11 cellular contexts compared by ENCODE assay signal in the genomic region with DNA sequence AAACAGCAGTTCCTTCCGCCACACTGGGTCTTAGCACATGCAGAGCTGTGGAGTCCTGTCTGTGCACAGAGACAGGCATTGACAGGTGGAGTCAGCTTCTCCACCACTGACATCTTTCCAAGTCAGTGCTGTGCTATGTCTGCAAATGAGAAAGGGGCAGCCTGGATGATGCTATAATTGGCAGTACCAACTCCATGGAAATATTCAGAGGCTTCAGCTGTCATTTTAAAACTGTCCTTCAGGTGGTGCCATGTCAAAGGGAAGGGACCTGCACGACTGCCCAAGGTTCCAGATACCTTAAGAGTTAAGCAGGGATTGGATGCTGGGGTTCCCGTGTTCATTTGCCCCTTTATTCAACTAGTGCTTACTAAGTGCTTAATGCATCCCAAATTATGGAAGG.
DNase-seq lines count a peak whose midpoint lies in the region; ATAC-seq and TF ChIP-seq lines count a peak whose summit lies in the region.
"Had no signal": no experiment of that assay in that cellular context is flagged by ENCODE, and none has a peak within 500 bp of the region (broad histone marks: within the 10 kb centered on the region; RNA-seq: fewer than 3 reads in every experiment).

No MANE protein-coding gene starts in this region.

- no peak overlapping the region for H2BK5ac ChIP-seq in mesendoderm (ENCODE audit: low read length)

- H3K23ac ChIP-seq in mesendoderm (ENCODE audit: low read length) = no peak overlapping the region

- no peak overlapping the region for H3K27ac Mint-ChIP-seq in WTC11

- H3K27ac ChIP-seq in mesendoderm (ENCODE audit: low read depth, low read length) = no peak overlapping the region
- H3K27ac ChIP-seq in sigmoid colon = no peak overlapping the region
- H3K27ac ChIP-seq: left lung, thyroid gland had no signal

- no peak overlapping the region for H4K5ac ChIP-seq in mesendoderm (ENCODE audit: low read length)

- H2AK5ac ChIP-seq in mesendoderm (ENCODE audit: low read length) = no peak overlapping the region

- intact Hi-C loops in sigmoid colon (cut with DNase I) = no loop called here

- ATAC-seq in WTC11 (peak; percentile 61), GM19463 (IDR thresholded peaks at IDR 0.05; ENCODE audit: unreplicated experiment) (no peak), HG03280 (IDR thresholded peaks at IDR 0.05; ENCODE audit: unreplicated experiment) (no peak), GM19351 (IDR thresholded peaks at IDR 0.05; ENCODE audit: unreplicated experiment) (no peak)
- ATAC-seq: left lung had no signal

- no peak overlapping the region for H3K56ac ChIP-seq in mesendoderm (ENCODE audit: low read length)

- no peak overlapping the region for H3K18ac ChIP-seq in mesendoderm (ENCODE audit: low read length)

- TF ChIP-seq EP300 in sigmoid colon (IDR thresholded peaks at IDR 0.05) = no peak

- H3K4me2 ChIP-seq in mesendoderm (ENCODE audit: low read length) = no peak overlapping the region

- DNase-seq in GDM1 (lab: John Stamatoyannopoulos, UW) (peak; percentile 15), WTC11 (ENCODE audit: low spot score) (no peak), mesendoderm (peak; percentile 35), sigmoid colon (no peak)
- peak; percentile 28 for DNase-seq in Jurkat, Clone E6-1 (ENCODE audit: low read depth, low spot score)
- DNase-seq: left lung, NCI-H510A, thyroid gland had no signal

- H3K27me3 Mint-ChIP-seq in WTC11 (ENCODE audit: low read depth) = peaks cover 5% of the 10 kb centered on the region; the same call in 1 of the 2 replicates

- no peaks in the 10 kb centered on the region for H3K79me1 ChIP-seq in mesendoderm (ENCODE audit: low read length)

- H3K4me3 ChIP-seq in Jurkat, Clone E6-1 (ENCODE audit: low read length) = no peak overlapping the region
- H3K4me3 ChIP-seq in mesendoderm (ENCODE audit: low read length) (no peak overlapping the region), sigmoid colon (no peak overlapping the region)
- H3K4me3 ChIP-seq: left lung, thyroid gland had no signal

- no peak for TF ChIP-seq CTCF in WTC11 (IDR thresholded peaks at IDR 0.05)
- no peak for TF ChIP-seq CTCF in sigmoid colon (IDR thresholded peaks at IDR 0.05)

- no peak overlapping the region for H2BK120ac ChIP-seq in mesendoderm (ENCODE audit: low read depth, low read length)

- CTCF ChIA-PET in WTC11 (lab: Charles Lee) = interaction anchor here (0.6 to 2.0 kb wide), 5 partner anchors 10 to 572 kb away, joined by 3 to 9 read pairs (median 3); no protein-coding TSS in a partner anchor

- H3K36me3 Mint-ChIP-seq in WTC11 = peaks cover 53% of the 10 kb centered on the region

- no peaks in the 10 kb centered on the region for H3K79me2 ChIP-seq in mesendoderm (ENCODE audit: control insufficient read depth, insufficient read depth, low read length)

- no peak overlapping the region for H3K9ac ChIP-seq in mesendoderm (ENCODE audit: low read length)

- no CpG with 5 or more reads among the region's 3 CpGs for whole genome bisulfite sequencing in mesendoderm (ENCODE audit: extremely low coverage, insufficient coverage, low lambda C conversion rate)
- 72 to 78% methylated on average over 3 of the region's 3 CpGs for WGBS in sigmoid colon, 2 donors

- H3K9me3 Mint-ChIP-seq in WTC11 = peaks cover 32% of the 10 kb centered on the region

- no peak overlapping the region for H4K8ac ChIP-seq in mesendoderm (ENCODE audit: low read depth, low read length)

- no peak overlapping the region for H3K4ac ChIP-seq in mesendoderm (ENCODE audit: low read depth, low read length)

- H3K4me1 ChIP-seq in mesendoderm (ENCODE audit: control insufficient read depth, low read depth, low read length) (no peaks in the 10 kb centered on the region), sigmoid colon (no peaks in the 10 kb centered on the region)
- H3K4me1 ChIP-seq: left lung, thyroid gland had no signal

- TF ChIP-seq POLR2A in sigmoid colon (IDR thresholded peaks at IDR 0.05) = no peak

- POLR2A ChIA-PET in WTC11 (lab: Charles Lee) = no interaction called here

- no peak overlapping the region for H3K4me3 Mint-ChIP-seq in WTC11

- no peak overlapping the region for H2BK15ac ChIP-seq in mesendoderm (replicated peaks; ENCODE audit: low read depth)

- H3K36me3 ChIP-seq in mesendoderm (ENCODE audit: control insufficient read depth, insufficient read depth, low read length) (no peaks in the 10 kb centered on the region), sigmoid colon (no peaks in the 10 kb centered on the region)
- H3K36me3 ChIP-seq: left lung, thyroid gland had no signal

- peaks cover 11% of the 10 kb centered on the region for H3K4me1 Mint-ChIP-seq in WTC11

- no peaks in the 10 kb centered on the region for H3K27me3 ChIP-seq in mesendoderm (ENCODE audit: insufficient read depth, low read length, poor library complexity)
- no peaks in the 10 kb centered on the region for H3K27me3 ChIP-seq in sigmoid colon
- H3K27me3 ChIP-seq: thyroid gland had no signal

- H3K9me3 ChIP-seq in sigmoid colon = peaks cover 0 to 3% (median 0%) of the 10 kb centered on the region in 4 donors
- H3K9me3 ChIP-seq: left lung, thyroid gland had no signal

TF ChIP-seq in WTC11, 78 proteins besides CTCF, POLR2A, EP300 and RAD21:
- TF ChIP-seq, protein P1, sequence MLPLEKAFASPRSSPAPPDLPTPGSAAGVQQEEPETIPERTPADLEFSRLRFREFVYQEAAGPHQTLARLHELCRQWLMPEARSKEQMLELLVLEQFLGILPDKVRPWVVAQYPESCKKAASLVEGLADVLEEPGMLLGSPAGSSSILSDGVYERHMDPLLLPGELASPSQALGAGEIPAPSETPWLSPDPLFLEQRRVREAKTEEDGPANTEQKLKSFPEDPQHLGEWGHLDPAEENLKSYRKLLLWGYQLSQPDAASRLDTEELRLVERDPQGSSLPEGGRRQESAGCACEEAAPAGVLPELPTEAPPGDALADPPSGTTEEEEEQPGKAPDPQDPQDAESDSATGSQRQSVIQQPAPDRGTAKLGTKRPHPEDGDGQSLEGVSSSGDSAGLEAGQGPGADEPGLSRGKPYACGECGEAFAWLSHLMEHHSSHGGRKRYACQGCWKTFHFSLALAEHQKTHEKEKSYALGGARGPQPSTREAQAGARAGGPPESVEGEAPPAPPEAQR (CRISPR knock-in tag; IDR thresholded peaks at IDR 0.05) = no peak
- TF ChIP-seq ZNF121 (CRISPR knock-in tag; IDR thresholded peaks at IDR 0.05) (peak; percentile 98), SOX15 (CRISPR knock-in tag; IDR thresholded peaks at IDR 0.05) (no peak), ZNF416 (CRISPR knock-in tag; IDR thresholded peaks at IDR 0.05) (no peak), NFATC4 (CRISPR knock-in tag; IDR thresholded peaks at IDR 0.05) (no peak)
TF ChIP-seq in WTC11: peak in this region for 1.

Comparison
In these comparisons a context has a peak if more than half of its experiments do, and no peak if none do; other contexts are left out.
1. DNase-seq: peak in GDM1 (single experiment), Jurkat, Clone E6-1 (single experiment) and mesendoderm (single experiment); none in WTC11 (single experiment) and sigmoid colon (single experiment).